In the genomic region with DNA sequence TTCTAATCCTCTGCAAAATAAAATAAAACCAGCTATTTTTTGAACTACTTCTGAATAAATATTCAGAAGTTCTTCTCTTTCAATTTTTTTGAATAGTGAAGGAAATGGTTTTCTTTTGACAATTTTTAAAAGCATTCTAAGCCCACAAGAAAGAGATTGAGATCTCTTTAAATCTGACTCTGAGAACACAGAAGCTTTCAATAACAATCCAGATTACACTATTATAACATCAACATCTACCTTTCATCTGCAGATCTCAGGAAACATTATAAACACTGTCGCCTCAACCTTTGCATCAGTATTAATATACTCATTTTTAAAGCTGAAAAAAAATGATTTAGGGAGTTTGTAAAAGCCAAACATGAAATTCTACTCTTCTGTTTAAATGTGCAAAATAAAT, we compare ENCODE assay signal across 24 cellular contexts.
"Had no signal": no experiment of that assay in that cellular context is flagged by ENCODE, and none has a peak within 500 bp of the region (broad histone marks: within the 10 kb centered on the region; RNA-seq: fewer than 3 reads in every experiment).

No MANE protein-coding gene starts in this region.

- H3K27me3 ChIP-seq: adrenal gland, ascending aorta, brain microvascular endothelial cell, dorsolateral prefrontal cortex, gastroesophageal sphincter, heart left ventricle, right lobe of liver, vagina had no signal

- H3K27ac ChIP-seq: adrenal gland, ascending aorta, brain microvascular endothelial cell, dorsolateral prefrontal cortex, epithelial cell of prostate, gastroesophageal sphincter, heart left ventricle, right lobe of liver, vagina had no signal

- H3K9me3 Mint-ChIP-seq: activated T-cell treated with anti-CD3 and anti-CD28 coated beads, Interleukin-2, amount 50 U/mL, for 4 hours; stimulated activated naive B cell treated with anti-CD40 and anti-IgM and Interleukin-4, amounts not matched to agents 10 μg/mL and 1 μg/mL and 100 μg/mL, for 72 hours had no signal

- H3K4me1 ChIP-seq: adrenal gland, ascending aorta, right lobe of liver had no signal

- H3K27ac Mint-ChIP-seq: stimulated activated naive B cell treated with anti-CD40 and anti-IgM and Interleukin-4, amounts not matched to agents 10 μg/mL and 1 μg/mL and 100 μg/mL, for 72 hours had no signal

- H3K36me3 Mint-ChIP-seq: stimulated activated naive B cell treated with anti-CD40 and anti-IgM and Interleukin-4, amounts not matched to agents 10 μg/mL and 1 μg/mL and 100 μg/mL, for 72 hours had no signal

- DNase-seq: activated CD4-positive, alpha-beta T cell treated with anti-CD3 and anti-CD28 coated beads for 48 hours; activated CD8-positive, alpha-beta memory T cell treated with anti-CD3 and anti-CD28 coated beads, Interleukin-2, amount 50 U/mL, for 48 hours; activated effector memory CD4-positive, alpha-beta T cell treated with Interleukin-2 at 50 U/mL for 16 hours; activated naive CD4-positive, alpha-beta T cell treated with anti-CD3 and anti-CD28 coated beads, Interleukin-2, amount 50 U/mL, for 16 hours; activated T-cell treated with anti-CD3 and anti-CD28 coated beads, Interleukin-2, amount 50 U/mL, for 4 hours; adrenal gland; brain microvascular endothelial cell; caudate nucleus; dorsolateral prefrontal cortex; heart left ventricle; islet precursor cell; left cardiac atrium; occipital lobe; posterior cingulate gyrus; right lobe of liver; stimulated activated CD4-positive, alpha-beta T cell treated with anti-CD3 and anti-CD28 coated beads, Interleukin-15, amount 100 ng/mL, for 24 hours; stimulated activated naive B cell treated with anti-CD40 and anti-IgM and Interleukin-4, amounts not matched to agents 10 μg/mL and 1 μg/mL and 100 μg/mL, for 72 hours; trophoblast cell had no signal

- H3K9me3 ChIP-seq: adrenal gland, ascending aorta, gastroesophageal sphincter, right lobe of liver, vagina had no signal

- H3K4me3 ChIP-seq: adrenal gland, ascending aorta, dorsolateral prefrontal cortex, gastroesophageal sphincter, heart left ventricle, right lobe of liver, skin epidermis, vagina had no signal

- H3K36me3 ChIP-seq: adrenal gland, ascending aorta, brain microvascular endothelial cell, gastroesophageal sphincter, heart left ventricle, right lobe of liver, vagina had no signal

- ATAC-seq: activated T-cell treated with anti-CD3 and anti-CD28 coated beads, Interleukin-2, amount 50 U/mL, for 4 hours; gastroesophageal sphincter; heart left ventricle; left cardiac atrium; right lobe of liver; stimulated activated naive B cell treated with anti-CD40 and anti-IgM and Interleukin-4, amounts not matched to agents 10 μg/mL and 1 μg/mL and 100 μg/mL, for 72 hours had no signal

- H3K4me1 Mint-ChIP-seq: neural crest cell had no signal

- H3K4me3 Mint-ChIP-seq: activated T-cell treated with anti-CD3 and anti-CD28 coated beads, Interleukin-2, amount 50 U/mL, for 4 hours; neural crest cell; stimulated activated naive B cell treated with anti-CD40 and anti-IgM and Interleukin-4, amounts not matched to agents 10 μg/mL and 1 μg/mL and 100 μg/mL, for 72 hours had no signal
